Comparison of ENCODE assay signal across 26 cellular contexts in genomic region chr10:96338279-96338925, GRCh38. TPM values are rescaled to one million over a fixed set of nuclear protein-coding genes. Genes with fewer than 3 reads are reported as not detected.
"Had no signal": no experiment of that assay in that cellular context is flagged by ENCODE, and none has a peak within 500 bp of the region (broad histone marks: within the 10 kb centered on the region; RNA-seq: fewer than 3 reads in every experiment).

No MANE protein-coding gene starts in this region.

- H3K27ac Mint-ChIP-seq: activated naive CD4-positive, alpha-beta T cell treated with anti-CD3 and anti-CD28 coated beads for 36 hours; activated naive CD8-positive, alpha-beta T cell treated with anti-CD3 and anti-CD28 coated beads, Interleukin-2, amount 50 U/mL, for 24 hours; immature natural killer cell; natural killer cell; stimulated activated memory B cell treated with anti-CD40 and anti-IgM and Interleukin-4, amounts not matched to agents 10 μg/mL and 1 μg/mL and 100 μg/mL, for 72 hours had no signal

- H3K27me3 Mint-ChIP-seq: stimulated activated memory B cell treated with anti-CD40 and anti-IgM and Interleukin-4, amounts not matched to agents 10 μg/mL and 1 μg/mL and 100 μg/mL, for 72 hours had no signal

- H3K4me3 Mint-ChIP-seq: activated naive CD4-positive, alpha-beta T cell treated with anti-CD3 and anti-CD28 coated beads for 36 hours; activated naive CD8-positive, alpha-beta T cell treated with anti-CD3 and anti-CD28 coated beads, Interleukin-2, amount 50 U/mL, for 24 hours; central memory CD8-positive, alpha-beta T cell; immature natural killer cell; natural killer cell; stimulated activated memory B cell treated with anti-CD40 and anti-IgM and Interleukin-4, amounts not matched to agents 10 μg/mL and 1 μg/mL and 100 μg/mL, for 72 hours had no signal

- H3K9me3 ChIP-seq: gastrocnemius medialis, heart right ventricle, neutrophil, pancreas, spleen, thyroid gland had no signal

- H3K27ac ChIP-seq: brain microvascular endothelial cell, coronary artery, gastrocnemius medialis, heart right ventricle, neutrophil, pancreas, spleen, thyroid gland, VCaP had no signal

- H3K4me3 ChIP-seq: coronary artery, gastrocnemius medialis, heart right ventricle, pancreas, spleen, thyroid gland had no signal

- H3K9me3 Mint-ChIP-seq: activated naive CD4-positive, alpha-beta T cell treated with anti-CD3 and anti-CD28 coated beads for 36 hours; activated naive CD8-positive, alpha-beta T cell treated with anti-CD3 and anti-CD28 coated beads, Interleukin-2, amount 50 U/mL, for 24 hours; central memory CD8-positive, alpha-beta T cell; immature natural killer cell; natural killer cell; stimulated activated memory B cell treated with anti-CD40 and anti-IgM and Interleukin-4, amounts not matched to agents 10 μg/mL and 1 μg/mL and 100 μg/mL, for 72 hours had no signal

- H3K36me3 ChIP-seq: brain microvascular endothelial cell, gastrocnemius medialis, heart right ventricle, neutrophil, pancreas, spleen, thyroid gland had no signal

- DNase-seq: activated CD4-positive, alpha-beta T cell treated with anti-CD3 and anti-CD28 coated beads for 1 hour; activated naive CD4-positive, alpha-beta T cell treated with anti-CD3 and anti-CD28 coated beads for 36 hours; activated naive CD8-positive, alpha-beta T cell treated with anti-CD3 and anti-CD28 coated beads, Interleukin-2, amount 50 U/mL, for 24 hours; activated T-cell treated with anti-CD3 and anti-CD28 coated beads, Interleukin-2, amount 50 U/mL, for 1 hour; aorta; brain microvascular endothelial cell; gastrocnemius medialis; heart right ventricle; immature natural killer cell; mesenchymal stem cell; natural killer cell; pancreas; spleen; stimulated activated CD4-positive, alpha-beta T cell treated with anti-CD3 and anti-CD28 coated beads, Interleukin-4, amount 100 ng/mL, for 4 hours; SW 1271; T-helper 2 cell; thyroid gland had no signal

- H3K4me1 ChIP-seq: gastrocnemius medialis had no signal

- H3K36me3 Mint-ChIP-seq: immature natural killer cell; natural killer cell; stimulated activated memory B cell treated with anti-CD40 and anti-IgM and Interleukin-4, amounts not matched to agents 10 μg/mL and 1 μg/mL and 100 μg/mL, for 72 hours had no signal

- ATAC-seq: activated naive CD8-positive, alpha-beta T cell treated with anti-CD3 and anti-CD28 coated beads, Interleukin-2, amount 50 U/mL, for 24 hours; gastrocnemius medialis; natural killer cell; pancreas; stimulated activated memory B cell treated with anti-CD40 and anti-IgM and Interleukin-4, amounts not matched to agents 10 μg/mL and 1 μg/mL and 100 μg/mL, for 72 hours had no signal

- H3K27me3 ChIP-seq: brain microvascular endothelial cell, pancreas, thyroid gland had no signal

- H3K4me1 Mint-ChIP-seq: central memory CD8-positive, alpha-beta T cell; immature natural killer cell; natural killer cell; stimulated activated memory B cell treated with anti-CD40 and anti-IgM and Interleukin-4, amounts not matched to agents 10 μg/mL and 1 μg/mL and 100 μg/mL, for 72 hours had no signal

RNA-seq across cellular contexts. Expression of gene OPALIN, which starts 20.4 kb away (rescaled TPM):
- total RNA-seq: activated naive CD4-positive, alpha-beta T cell treated with anti-CD3 and anti-CD28 coated beads for 36 hours; aorta; gastrocnemius medialis; heart right ventricle; liver; natural killer cell; pancreas; spleen; thyroid gland; urinary bladder had no signal
- polyA plus RNA-seq: aorta, esophagus, heart right ventricle, immature natural killer cell, liver, pancreas, spleen, urinary bladder had no signal

RNA-seq across cellular contexts. Expression of gene DNTT, which starts 34.2 kb away (rescaled TPM):
- total RNA-seq: aorta, gastrocnemius medialis, heart right ventricle, natural killer cell, pancreas, renal cortical epithelial cell, urinary bladder had no signal
- polyA plus RNA-seq: aorta, esophagus, heart right ventricle, liver, urinary bladder had no signal
